9 cellular contexts compared by ENCODE assay signal in the genomic region with DNA sequence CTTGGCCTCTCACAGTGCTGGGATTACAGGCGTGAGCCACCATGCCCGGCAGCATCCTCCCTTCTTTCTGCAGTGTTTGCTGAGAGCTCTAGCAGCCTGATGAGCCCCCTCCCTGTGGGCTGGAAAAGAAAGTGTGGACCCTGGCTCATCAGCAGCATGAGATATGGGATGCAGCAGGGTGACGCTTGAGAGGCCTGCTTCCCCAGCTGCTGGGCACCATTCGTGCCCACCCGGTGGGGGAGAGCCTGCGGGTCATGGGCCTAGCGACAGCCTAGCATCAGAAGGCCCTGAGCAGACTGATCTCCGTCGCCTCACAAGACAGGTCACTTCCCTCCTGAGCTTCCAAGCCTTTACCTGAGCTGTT. TPM values are rescaled to one million over a fixed set of nuclear protein-coding genes. Genes with fewer than 3 reads are reported as not detected.
DNase-seq lines count a peak whose midpoint lies in the region; ATAC-seq and TF ChIP-seq lines count a peak whose summit lies in the region.
"Had no signal": no experiment of that assay in that cellular context is flagged by ENCODE, and none has a peak within 500 bp of the region (broad histone marks: within the 10 kb centered on the region; RNA-seq: fewer than 3 reads in every experiment).

No MANE protein-coding gene starts in this region.

- peaks cover 3% of the 10 kb centered on the region for H3K27me3 Mint-ChIP-seq in IgD-negative memory B cell
- H3K27me3 Mint-ChIP-seq in activated naive CD8-positive, alpha-beta T cell = no peaks in the 10 kb centered on the region
- H3K27me3 Mint-ChIP-seq in naive thymus-derived CD8-positive, alpha-beta T cell = no peaks in the 10 kb centered on the region

- H4K20me1 ChIP-seq in BLaER1 treated with 17β-estradiol and CSF1 and Interleukin-3, amounts not matched to agents 10 nM and 100 nM = no peaks in the 10 kb centered on the region; a peak in 1 of 22 replicates

- H3K9ac ChIP-seq in BLaER1 treated with 17β-estradiol and CSF1 and Interleukin-3, amounts not matched to agents 10 nM and 100 nM = peak overlapping the region in 9 of 11 experiments; percentile 54 to 85 (median 81); a peak in 17 of 22 replicates

- no peaks in the 10 kb centered on the region for H3K27me3 ChIP-seq in BLaER1 treated with 17β-estradiol and CSF1 and Interleukin-3, amounts not matched to agents 10 nM and 100 nM
- H3K27me3 ChIP-seq: right atrium auricular region had no signal

- no peak for ATAC-seq in naive thymus-derived CD8-positive, alpha-beta T cell
- ATAC-seq in activated CD4-positive, CD25-positive, alpha-beta regulatory T cell treated with anti-CD3 and anti-CD28 coated beads, Interleukin-2, amount 50 U/mL, for 24 hours = no peak
- no peak for ATAC-seq in HG02798 (IDR thresholded peaks at IDR 0.05; ENCODE audit: poor library complexity, unreplicated experiment)

- peak overlapping the region; percentile 70 to 99 (median 96) for H3K4me2 ChIP-seq in BLaER1 treated with 17β-estradiol and CSF1 and Interleukin-3, amounts not matched to agents 10 nM and 100 nM

- H3K27ac Mint-ChIP-seq in IgD-negative memory B cell = peak overlapping the region; percentile 72 to 97 (median 93)
- peak overlapping the region; percentile 96 for H3K27ac Mint-ChIP-seq in activated naive CD8-positive, alpha-beta T cell
- peak overlapping the region; percentile 97 to 100 (median 100) for H3K27ac Mint-ChIP-seq in naive thymus-derived CD8-positive, alpha-beta T cell

- no peaks in the 10 kb centered on the region for H3K36me3 ChIP-seq in BLaER1 treated with 17β-estradiol and CSF1 and Interleukin-3, amounts not matched to agents 10 nM and 100 nM
- H3K36me3 ChIP-seq: right atrium auricular region had no signal

- peaks cover 0 to 3% (median 0%) of the 10 kb centered on the region in 3 donors for H3K9me3 Mint-ChIP-seq in IgD-negative memory B cell
- no peaks in the 10 kb centered on the region for H3K9me3 Mint-ChIP-seq in activated naive CD8-positive, alpha-beta T cell (ENCODE audit: low read depth)
- no peaks in the 10 kb centered on the region for H3K9me3 Mint-ChIP-seq in naive thymus-derived CD8-positive, alpha-beta T cell

- peaks cover 0 to 8% (median 6%) of the 10 kb centered on the region in 11 experiments; a peak in 10 of 22 replicates for H3K9me3 ChIP-seq in BLaER1 treated with 17β-estradiol and CSF1 and Interleukin-3, amounts not matched to agents 10 nM and 100 nM (replicated peaks in 1 of 11)
- H3K9me3 ChIP-seq: right atrium auricular region had no signal

- peak overlapping the region in 8 of 10 experiments; percentile 15 to 53 (median 52); a peak in 14 of 20 replicates for H3K4me3 ChIP-seq in BLaER1 treated with 17β-estradiol and CSF1 and Interleukin-3, amounts not matched to agents 10 nM and 100 nM
- H3K4me3 ChIP-seq in coronary artery = no peak overlapping the region
- H3K4me3 ChIP-seq: right atrium auricular region had no signal

- peak overlapping the region in 9 of 11 experiments; percentile 76 to 96 (median 87); a peak in 18 of 22 replicates for H3K27ac ChIP-seq in BLaER1 treated with 17β-estradiol and CSF1 and Interleukin-3, amounts not matched to agents 10 nM and 100 nM
- H3K27ac ChIP-seq in coronary artery = peak overlapping the region in 1 of 2 donors; percentile 7

- no peak for DNase-seq in naive thymus-derived CD8-positive, alpha-beta T cell
- DNase-seq in coronary artery (ENCODE audit: low spot score) (no peak), HuH-7 (ENCODE audit: low spot score) (no peak)

- POLR2A ChIA-PET in naive thymus-derived CD8-positive, alpha-beta T cell (lab: Charles Lee) = interaction anchor here (0.8 to 10.5 kb wide), 14 partner anchors 9 to 328 kb away, joined by 3 to 330 read pairs (median 11); partner anchors contain the start of genes CCDC167, CMTR1 and ZFAND3

- peaks cover 17 to 26% (median 26%) of the 10 kb centered on the region in 3 donors for H3K4me1 Mint-ChIP-seq in IgD-negative memory B cell
- H3K4me1 Mint-ChIP-seq in activated naive CD8-positive, alpha-beta T cell (ENCODE audit: low read depth) = peaks cover 83% of the 10 kb centered on the region
- H3K4me1 Mint-ChIP-seq in naive thymus-derived CD8-positive, alpha-beta T cell = peaks cover 57 to 93% (median 87%) of the 10 kb centered on the region in 4 donors

- peak overlapping the region; percentile 33 to 76 (median 72) for H3K4me3 Mint-ChIP-seq in IgD-negative memory B cell
- peak overlapping the region; percentile 84 for H3K4me3 Mint-ChIP-seq in activated naive CD8-positive, alpha-beta T cell
- peak overlapping the region; percentile 80 to 97 (median 92) for H3K4me3 Mint-ChIP-seq in naive thymus-derived CD8-positive, alpha-beta T cell

- no peak for TF ChIP-seq CTCF in coronary artery (IDR thresholded peaks at IDR 0.05)

- peaks cover 7% of the 10 kb centered on the region for H3K36me3 Mint-ChIP-seq in IgD-negative memory B cell
- H3K36me3 Mint-ChIP-seq in activated naive CD8-positive, alpha-beta T cell = no peaks in the 10 kb centered on the region
- H3K36me3 Mint-ChIP-seq in naive thymus-derived CD8-positive, alpha-beta T cell = no peaks in the 10 kb centered on the region

- peaks cover 65 to 96% (median 93%) of the 10 kb centered on the region in 10 experiments for H3K4me1 ChIP-seq in BLaER1 treated with 17β-estradiol and CSF1 and Interleukin-3, amounts not matched to agents 10 nM and 100 nM

RNA-seq across cellular contexts. Expression of gene CCDC167, which starts 16.0 kb away (rescaled TPM):
- 82.4 TPM for polyA plus RNA-seq in IgD-negative memory B cell
- 10 to 100 TPM; 17.9 TPM for total RNA-seq in naive thymus-derived CD8-positive, alpha-beta T cell
- 10 to 100 TPM; 64.3 to 74.7 (median 69.3) TPM for polyA plus RNA-seq in naive thymus-derived CD8-positive, alpha-beta T cell
